In genomic region chr15:65740148-65740547, GRCh38 we compare ENCODE assay signal across 25 cellular contexts.
"Had no signal": no experiment of that assay in that cellular context is flagged by ENCODE, and none has a peak within 500 bp of the region (broad histone marks: within the 10 kb centered on the region; RNA-seq: fewer than 3 reads in every experiment).

No MANE protein-coding gene starts in this region.

- H2AFZ ChIP-seq: neural progenitor cell had no signal

- H3K36me3 Mint-ChIP-seq: neural progenitor cell, WTC11 had no signal

- H3K4me3 ChIP-seq: adrenal gland, ascending aorta, dorsolateral prefrontal cortex, heart left ventricle, mucosa of descending colon, neural progenitor cell, right lobe of liver, skin epidermis, testis, uterus had no signal

- H3K36me3 ChIP-seq: neural progenitor cell, uterus had no signal

- H3K4me3 Mint-ChIP-seq: activated CD4-positive, alpha-beta T cell treated with anti-CD3 and anti-CD28 coated beads for 36 hours; activated T-cell treated with anti-CD3 and anti-CD28 coated beads, Interleukin-2, amount 50 U/mL, for 24 hours; activated T-helper 17 cell treated with anti-CD3 and anti-CD28 coated beads, Interleukin-2, amount 50 U/mL, for 72 hours; memory B cell; neural progenitor cell; WTC11 had no signal

- H3K27ac Mint-ChIP-seq: activated CD4-positive, alpha-beta T cell treated with anti-CD3 and anti-CD28 coated beads for 36 hours; activated T-cell treated with anti-CD3 and anti-CD28 coated beads, Interleukin-2, amount 50 U/mL, for 24 hours; activated T-helper 17 cell treated with anti-CD3 and anti-CD28 coated beads, Interleukin-2, amount 50 U/mL, for 72 hours; memory B cell; neural progenitor cell; WTC11 had no signal

- H3K27ac ChIP-seq: adrenal gland, ascending aorta, brain microvascular endothelial cell, dorsolateral prefrontal cortex, epithelial cell of prostate, heart left ventricle, neural progenitor cell, right lobe of liver, skin epidermis, testis, uterus had no signal

- H3K9me3 ChIP-seq: adrenal gland, ascending aorta, heart left ventricle, mucosa of descending colon, right lobe of liver, testis, uterus had no signal

- DNase-seq: activated CD4-positive, alpha-beta T cell treated with anti-CD3 and anti-CD28 coated beads for 36 hours; activated CD4-positive, alpha-beta T cell treated with anti-CD3 and anti-CD28 coated beads, Interleukin-2, amount 50 U/mL, for 4 hours; activated CD8-positive, alpha-beta memory T cell treated with anti-CD3 and anti-CD28 coated beads for 24 hours; activated CD8-positive, alpha-beta memory T cell treated with anti-CD3 and anti-CD28 coated beads, Interleukin-2, amount 50 U/mL, for 4 hours; activated T-cell treated with anti-CD3 and anti-CD28 coated beads, Interleukin-2, amount 50 U/mL, for 24 hours; adrenal gland; brain microvascular endothelial cell; caudate nucleus; dorsolateral prefrontal cortex; heart left ventricle; left ventricle myocardium superior; mucosa of descending colon; posterior cingulate gyrus; right lobe of liver; stimulated activated CD4-positive, alpha-beta T cell treated with anti-CD3 and anti-CD28 coated beads, Interleukin-1b, Interleukin-23, amount 100 ng/mL, for 48 hours; uterus had no signal

- H3K27me3 ChIP-seq: adrenal gland, ascending aorta, brain microvascular endothelial cell, dorsolateral prefrontal cortex, heart left ventricle, neural progenitor cell, right lobe of liver, testis, uterus had no signal

- H3K4me2 ChIP-seq: neural progenitor cell had no signal

- H3K4me1 Mint-ChIP-seq: activated CD4-positive, alpha-beta T cell treated with anti-CD3 and anti-CD28 coated beads for 36 hours; activated T-helper 17 cell treated with anti-CD3 and anti-CD28 coated beads, Interleukin-2, amount 50 U/mL, for 72 hours; neural progenitor cell; WTC11 had no signal

- H3K27me3 Mint-ChIP-seq: activated CD4-positive, alpha-beta T cell treated with anti-CD3 and anti-CD28 coated beads for 36 hours; activated T-cell treated with anti-CD3 and anti-CD28 coated beads, Interleukin-2, amount 50 U/mL, for 24 hours; activated T-helper 17 cell treated with anti-CD3 and anti-CD28 coated beads, Interleukin-2, amount 50 U/mL, for 72 hours; memory B cell had no signal

- H3K9me3 Mint-ChIP-seq: activated naive CD4-positive, alpha-beta T cell treated with anti-CD3 and anti-CD28 coated beads, Interleukin-2, amount 50 U/mL, for 72 hours; activated T-cell treated with anti-CD3 and anti-CD28 coated beads, Interleukin-2, amount 50 U/mL, for 24 hours; activated T-helper 17 cell treated with anti-CD3 and anti-CD28 coated beads, Interleukin-2, amount 50 U/mL, for 72 hours; memory B cell; neural progenitor cell; WTC11 had no signal

- H3K4me1 ChIP-seq: ascending aorta, neural progenitor cell, right lobe of liver, testis, uterus had no signal

- H3K9ac ChIP-seq: neural progenitor cell had no signal

- ATAC-seq: activated CD4-positive, alpha-beta T cell treated with anti-CD3 and anti-CD28 coated beads for 36 hours; activated naive CD4-positive, alpha-beta T cell treated with anti-CD3 and anti-CD28 coated beads, Interleukin-2, amount 50 U/mL, for 72 hours; activated T-helper 17 cell treated with anti-CD3 and anti-CD28 coated beads, Interleukin-2, amount 50 U/mL, for 72 hours; heart left ventricle; left ventricle myocardium superior; mucosa of descending colon; right lobe of liver; WTC11 had no signal
